In genomic region chr2:73212448-73213176, GRCh38 we compare ENCODE assay signal across 8 cellular contexts. TPM values are rescaled to one million over a fixed set of nuclear protein-coding genes. Genes with fewer than 3 reads are reported as not detected.
A peak's percentile ranks its signal among the peaks of the same experiment; 100 is the strongest.
DNase-seq lines count a peak whose midpoint lies in the region; TF ChIP-seq lines count a peak whose summit lies in the region.

No MANE protein-coding gene starts in this region.

- no peak overlapping the region for H3K9ac ChIP-seq in H9 (ENCODE audit: extremely low read depth, insufficient read length, low read length)
- peak overlapping the region; percentile 72 for H3K9ac ChIP-seq in Loucy (ENCODE audit: low read depth, low read length, poor library complexity, severe bottlenecking)

- no peak overlapping the region for H3K27ac ChIP-seq in H9 (ENCODE audit: insufficient read length, low read depth, low read length)
- H3K27ac ChIP-seq in osteoblast (ENCODE audit: low read depth, low read length): no peak overlapping the region
- no peak overlapping the region for H3K27ac ChIP-seq in testis

- no peak for TF ChIP-seq POLR2A in testis (IDR thresholded peaks at IDR 0.05)

- H3K4me2 ChIP-seq in H9 (ENCODE audit: insufficient read depth, insufficient read length, low read length) (no peak overlapping the region), Loucy (ENCODE audit: low read depth, low read length, poor library complexity, severe bottlenecking) (peak overlapping the region; percentile 89), osteoblast (ENCODE audit: insufficient read depth, low read length) (peak overlapping the region; percentile 32)

- H3T11ph ChIP-seq in H9 (ENCODE audit: low read length): no peak overlapping the region

- H2BK15ac ChIP-seq in H9 (ENCODE audit: low read depth, low read length): peak overlapping the region; percentile 9; the same call in 1 of the 2 replicates

- no peak overlapping the region for H3K4ac ChIP-seq in H9 (ENCODE audit: low read depth, low read length)

- H3K9me2 ChIP-seq in Loucy (replicated peaks; ENCODE audit: low read depth, low read length): no peaks in the 10 kb centered on the region

- no peak overlapping the region for H3K14ac ChIP-seq in H9 (ENCODE audit: insufficient read depth, low read length)

- H3K36me3 ChIP-seq in Loucy (ENCODE audit: insufficient read depth, low read length): no peaks in the 10 kb centered on the region
- H3K36me3 ChIP-seq in osteoblast (ENCODE audit: insufficient read depth, low read length): no peaks in the 10 kb centered on the region
- H3K36me3 ChIP-seq in testis (ENCODE audit: low read depth, missing control alignments): no peaks in the 10 kb centered on the region

- H2BK5ac ChIP-seq in H9 (ENCODE audit: insufficient read length, low read length): no peak overlapping the region

- TF ChIP-seq CTCF in H9 (conservative IDR thresholded peaks at IDR 0.05) (peak; percentile 95), Loucy (conservative IDR thresholded peaks at IDR 0.05; ENCODE audit: low read length) (peak; percentile 92), foreskin fibroblast (IDR thresholded peaks at IDR 0.05; ENCODE audit: low read depth, low read length) (peak; percentile 98), osteoblast (IDR thresholded peaks at IDR 0.05; ENCODE audit: extremely low read depth, low read depth, low read length) (peak; percentile 97), testis (IDR thresholded peaks at IDR 0.05) (peak; percentile 66 to 89 (median 78))

- no peaks in the 10 kb centered on the region for H3K27me3 ChIP-seq in H9 (ENCODE audit: insufficient read depth, low read length)
- H3K27me3 ChIP-seq in Loucy (ENCODE audit: insufficient read depth, low read length, poor library complexity, severe bottlenecking): no peaks in the 10 kb centered on the region
- H3K27me3 ChIP-seq in osteoblast (ENCODE audit: insufficient read depth, low read length): no peaks in the 10 kb centered on the region
- no peaks in the 10 kb centered on the region for H3K27me3 ChIP-seq in testis

- H2BK120ac ChIP-seq in H9 (ENCODE audit: low read depth, low read length, poor library complexity, severe bottlenecking): no peak overlapping the region

- no peaks in the 10 kb centered on the region for H3K36me3 Mint-ChIP-seq in H9 (ENCODE audit: insufficient read depth in 1 of 3, low read depth in 3 of 3)

- H3K4me3 ChIP-seq in Loucy (ENCODE audit: low read length, poor library complexity, severe bottlenecking): peak overlapping the region; percentile 75
- H3K4me3 ChIP-seq in foreskin fibroblast (ENCODE audit: low read depth in 1 of 2, low read length in 2 of 2): no peak overlapping the region
- H3K4me3 ChIP-seq in osteoblast (ENCODE audit: insufficient read depth, low read length): no peak overlapping the region
- H3K4me3 ChIP-seq in testis: no peak overlapping the region

- H3K27ac Mint-ChIP-seq in H9: no peak overlapping the region

- DNase-seq in GDM1 (lab: John Stamatoyannopoulos, UW) (peak; percentile 72), H9 (peak; percentile 82), RPMI8226 (peak; percentile 78), foreskin fibroblast (peak; percentile 81 to 91), osteoblast (ENCODE audit: insufficient read length, low spot score, missing footprints) (peak; percentile 96), testis (peak; percentile 78)
- peak; percentile 59 for DNase-seq in activated effector memory CD4-positive, alpha-beta T cell treated with Interleukin-2 at 50 U/mL for 16 hours

- H3K79me2 ChIP-seq in H9 (ENCODE audit: insufficient read depth, low read length): peaks cover 7% of the 10 kb centered on the region; the same call in 1 of the 2 replicates
- peaks cover 15% of the 10 kb centered on the region; the same call in 1 of the 2 replicates for H3K79me2 ChIP-seq in Loucy (ENCODE audit: insufficient read depth, low read length)
- H3K79me2 ChIP-seq in osteoblast (ENCODE audit: insufficient read depth, low read length): peaks cover 34% of the 10 kb centered on the region

- H2AFZ ChIP-seq in H9 (ENCODE audit: low read length): no peak overlapping the region
- H2AFZ ChIP-seq in Loucy (ENCODE audit: low read length): no peak overlapping the region
- peak overlapping the region; percentile 76 for H2AFZ ChIP-seq in osteoblast (ENCODE audit: low read length)

- H3K9me3 ChIP-seq in H9 (ENCODE audit: control insufficient read depth, low read depth, low read length) (no peaks in the 10 kb centered on the region), Loucy (ENCODE audit: insufficient read depth, low read depth, low read length) (no peaks in the 10 kb centered on the region), osteoblast (ENCODE audit: low read depth, low read length) (no peaks in the 10 kb centered on the region), testis (no peaks in the 10 kb centered on the region)

- H3K9me3 Mint-ChIP-seq in H9: no peaks in the 10 kb centered on the region

- no peak overlapping the region for H4K8ac ChIP-seq in H9 (replicated peaks; ENCODE audit: insufficient read length, low read depth, low read length)

- H3K4me1 ChIP-seq in H9 (ENCODE audit: insufficient read depth, low read length) (0 out of 2 replicates have a peak, but pooled peaks cover 2% of the 10 kb centered on the region), Loucy (ENCODE audit: insufficient read depth, low read length, poor library complexity, severe bottlenecking) (peaks cover 26% of the 10 kb centered on the region), osteoblast (ENCODE audit: insufficient read depth, low read length) (peaks cover 20% of the 10 kb centered on the region), testis (peaks cover 3% of the 10 kb centered on the region)

- H3K4me1 Mint-ChIP-seq in H9: peaks cover 19 to 33% of the 10 kb centered on the region in 2 experiments

- H3K79me1 ChIP-seq in H9 (ENCODE audit: insufficient read depth, low read depth, low read length, poor library complexity, severe bottlenecking): no peaks in the 10 kb centered on the region

- intact Hi-C loops in testis (cut with DNase I; ENCODE audit: low total_unique reads): no loop called here

- no peak overlapping the region for H4K5ac ChIP-seq in H9 (ENCODE audit: insufficient read length, low read depth, low read length)

- H2AK5ac ChIP-seq in H9 (ENCODE audit: insufficient read length, low read length): no peak overlapping the region

- no peak overlapping the region for H2BK12ac ChIP-seq in H9 (ENCODE audit: insufficient read length, low read depth, low read length)

- no peak overlapping the region for H3K56ac ChIP-seq in H9 (ENCODE audit: insufficient read length, low read depth, low read length)

- H3F3A ChIP-seq in Loucy (ENCODE audit: low read depth): peaks cover 3% of the 10 kb centered on the region; the same call in 1 of the 2 replicates

- H4K91ac ChIP-seq in H9 (ENCODE audit: insufficient read length, low read depth, low read length): no peak overlapping the region

- peak overlapping the region in 1 of 2 experiments; percentile 16; a peak in 1 of 5 replicates for H3K4me3 Mint-ChIP-seq in H9

- WGBS in H9 (ENCODE audit: extremely low coverage, insufficient read length, low lambda C conversion rate): no CpG with 5 or more reads among the region's 20 CpGs
- WGBS in testis, 2 donors: 36 to 42% methylated on average over 20 of the region's 20 CpGs

- H4K20me1 ChIP-seq in H9 (ENCODE audit: control insufficient read depth, insufficient read depth, insufficient read length) (no peaks in the 10 kb centered on the region), Loucy (ENCODE audit: insufficient read depth, low read length, poor library complexity, severe bottlenecking) (no peaks in the 10 kb centered on the region), osteoblast (ENCODE audit: insufficient read depth, low read length) (no peaks in the 10 kb centered on the region)

- H3K18ac ChIP-seq in H9 (ENCODE audit: insufficient read length, low read depth, low read length): no peak overlapping the region

- H2BK20ac ChIP-seq in H9 (ENCODE audit: low read depth, low read length, poor library complexity, severe bottlenecking): no peak overlapping the region

- peaks cover 6% of the 10 kb centered on the region for H3K27me3 Mint-ChIP-seq in H9 (ENCODE audit: low read depth)

- H3K23me2 ChIP-seq in H9 (ENCODE audit: insufficient read length, low read depth, low read length, poor library complexity, severe bottlenecking): no peaks in the 10 kb centered on the region

- H3K23ac ChIP-seq in H9 (ENCODE audit: insufficient read length, low read depth, low read length): no peak overlapping the region

RNA-seq across cellular contexts. Expression of gene SMYD5, which starts 1.4 kb away (rescaled TPM):
- total RNA-seq in H9 (2021) (41.7 and 45.2 TPM in 2 replicates), osteoblast (16.5 and 17.4 TPM in 2 replicates), testis (10 to 100 TPM; 53.0 to 58.2 TPM)
- polyA plus RNA-seq in testis (ENCODE audit: insufficient read depth, low read depth, low replicate concordance): 36.4 TPM

RNA-seq across cellular contexts. Expression of gene NOTO, which starts 10.2 kb away (rescaled TPM):
- total RNA-seq in H9 (2021): 0.55 and 0.66 TPM in 2 replicates
- not detected in 2 replicates for total RNA-seq in osteoblast
- under 1 TPM; 0.37 to 0.63 TPM for total RNA-seq in testis
- polyA plus RNA-seq in testis (ENCODE audit: insufficient read depth, low read depth, low replicate concordance): not detected

RNA-seq across cellular contexts. Expression of gene PRADC1, which starts 20.4 kb away (rescaled TPM):
- total RNA-seq in H9 (2021): 9.6 and 11.1 TPM in 2 replicates
- total RNA-seq in osteoblast: 11.2 and 15.9 TPM in 2 replicates
- 10 to 100 TPM; 21.3 to 29.2 TPM for total RNA-seq in testis
- 47.1 TPM for polyA plus RNA-seq in testis (ENCODE audit: insufficient read depth, low read depth, low replicate concordance)

RNA-seq across cellular contexts. Expression of gene CCT7, which starts 21.5 kb away (rescaled TPM):
- total RNA-seq in H9 (2021) (500 and 529 TPM in 2 replicates), osteoblast (180 and 200 TPM in 2 replicates), testis (100 to 1,000 TPM; 237 to 262 TPM)
- polyA plus RNA-seq in testis (ENCODE audit: insufficient read depth, low read depth, low replicate concordance): 459 TPM
